ENCODE assay signal across 1 cellular context in genomic region chr3:187733371-187733770, GRCh38.
TF ChIP-seq lines count a peak whose summit lies in the region.

No MANE protein-coding gene starts in this region.

TF ChIP-seq in HepG2, 621 proteins besides CTCF, POLR2A, EP300 and RAD21:
- TF ChIP-seq PAF1 (CRISPR knock-in tag; IDR thresholded peaks at IDR 0.05) (peak; percentile 76; the same call in 1 of the 2 replicates), RBM22 (optimal IDR thresholded peaks at IDR 0.05; ENCODE audit: low read length) (peak; percentile 90)
- TF ChIP-seq, protein P1, sequence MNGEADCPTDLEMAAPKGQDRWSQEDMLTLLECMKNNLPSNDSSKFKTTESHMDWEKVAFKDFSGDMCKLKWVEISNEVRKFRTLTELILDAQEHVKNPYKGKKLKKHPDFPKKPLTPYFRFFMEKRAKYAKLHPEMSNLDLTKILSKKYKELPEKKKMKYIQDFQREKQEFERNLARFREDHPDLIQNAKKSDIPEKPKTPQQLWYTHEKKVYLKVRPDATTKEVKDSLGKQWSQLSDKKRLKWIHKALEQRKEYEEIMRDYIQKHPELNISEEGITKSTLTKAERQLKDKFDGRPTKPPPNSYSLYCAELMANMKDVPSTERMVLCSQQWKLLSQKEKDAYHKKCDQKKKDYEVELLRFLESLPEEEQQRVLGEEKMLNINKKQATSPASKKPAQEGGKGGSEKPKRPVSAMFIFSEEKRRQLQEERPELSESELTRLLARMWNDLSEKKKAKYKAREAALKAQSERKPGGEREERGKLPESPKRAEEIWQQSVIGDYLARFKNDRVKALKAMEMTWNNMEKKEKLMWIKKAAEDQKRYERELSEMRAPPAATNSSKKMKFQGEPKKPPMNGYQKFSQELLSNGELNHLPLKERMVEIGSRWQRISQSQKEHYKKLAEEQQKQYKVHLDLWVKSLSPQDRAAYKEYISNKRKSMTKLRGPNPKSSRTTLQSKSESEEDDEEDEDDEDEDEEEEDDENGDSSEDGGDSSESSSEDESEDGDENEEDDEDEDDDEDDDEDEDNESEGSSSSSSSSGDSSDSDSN (CRISPR knock-in tag; IDR thresholded peaks at IDR 0.05), result no peak
